In the genomic region with DNA sequence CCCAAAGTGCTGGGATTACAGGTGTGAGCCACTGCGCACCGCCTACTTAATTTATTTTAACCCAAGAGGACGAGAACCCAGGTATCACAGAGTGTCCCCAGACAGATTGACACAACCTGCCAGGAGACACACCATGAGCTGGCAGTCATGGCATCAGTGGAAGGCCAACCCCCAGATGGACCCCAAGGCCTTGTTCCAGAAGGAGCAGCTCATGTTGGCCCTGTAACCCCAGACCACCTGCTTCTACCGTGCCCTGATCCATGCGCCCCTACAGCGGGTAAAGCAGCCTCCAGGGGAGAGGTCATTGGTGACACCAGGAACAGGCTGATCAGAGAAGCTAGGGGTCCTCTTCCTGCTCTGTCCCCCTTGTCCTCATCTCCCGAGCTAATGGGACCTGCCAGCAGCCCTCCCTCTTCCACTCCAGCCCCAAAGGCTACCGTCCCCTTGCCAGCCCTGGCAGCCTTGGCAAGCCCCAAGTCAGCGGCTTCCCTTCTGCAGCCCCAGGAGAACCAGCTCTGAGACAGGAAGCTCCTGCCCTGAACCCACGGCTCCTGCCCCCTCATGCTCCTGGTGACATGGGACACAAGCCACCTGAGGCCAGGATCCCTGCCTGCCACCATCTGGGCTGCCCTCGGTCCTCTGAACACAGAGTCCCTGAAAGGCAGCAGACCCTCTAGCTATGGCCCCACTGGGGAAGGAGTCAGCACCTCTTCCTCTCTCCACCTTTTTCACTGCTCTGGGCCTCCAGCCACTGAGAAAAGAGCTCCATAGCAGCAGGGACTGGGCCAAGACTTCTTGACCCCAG, we compare ENCODE assay signal across 19 cellular contexts. TPM values are rescaled to one million over a fixed set of nuclear protein-coding genes. Genes with fewer than 3 reads are reported as not detected.
DNase-seq lines count a peak whose midpoint lies in the region; ATAC-seq and TF ChIP-seq lines count a peak whose summit lies in the region.
"Had no signal": no experiment of that assay in that cellular context is flagged by ENCODE, and none has a peak within 500 bp of the region (broad histone marks: within the 10 kb centered on the region; RNA-seq: fewer than 3 reads in every experiment).

No MANE protein-coding gene starts in this region.

- CTCF ChIA-PET in activated CD8-positive, alpha-beta T cell treated with anti-CD3 and anti-CD28 coated beads, Interleukin-2, amount 10 ng/mL, durations not matched to agents 7 days and 5 days (lab: Charles Lee), result no interaction called here
- CTCF ChIA-PET in activated CD8-positive, alpha-beta T cell treated with anti-CD3 and anti-CD28 coated beads for 36 hours (lab: Charles Lee), result no interaction called here

- H3K36me3 ChIP-seq in lower lobe of right lung, result peaks cover 4% of the 10 kb centered on the region

- peak overlapping the region; percentile 33 for H3K27ac Mint-ChIP-seq in activated CD8-positive, alpha-beta T cell treated with anti-CD3 and anti-CD28 coated beads, Interleukin-2, amount 10 ng/mL, durations not matched to agents 7 days and 5 days
- H3K27ac Mint-ChIP-seq in activated CD8-positive, alpha-beta T cell treated with anti-CD3 and anti-CD28 coated beads for 36 hours, result no peak overlapping the region
- H3K27ac Mint-ChIP-seq in stimulated activated effector memory CD8-positive, alpha-beta T cell treated with anti-CD3 and anti-CD28 coated beads, Interleukin-12 subunit alpha, Interleukin-12 subunit beta, amount 100 ng/mL, for 72 hours, result peak overlapping the region; percentile 21
- no peak overlapping the region for H3K27ac Mint-ChIP-seq in activated naive CD8-positive, alpha-beta T cell treated with anti-CD3 and anti-CD28 coated beads for 36 hours
- H3K27ac Mint-ChIP-seq: CD4-positive, alpha-beta T cell had no signal

- H3K4me1 ChIP-seq in lower lobe of right lung, result peaks cover 7% of the 10 kb centered on the region
- H3K4me1 ChIP-seq: Caco-2 had no signal

- H3K9me3 Mint-ChIP-seq in activated CD8-positive, alpha-beta T cell treated with anti-CD3 and anti-CD28 coated beads, Interleukin-2, amount 10 ng/mL, durations not matched to agents 7 days and 5 days (ENCODE audit: insufficient read depth), result no peaks in the 10 kb centered on the region
- H3K9me3 Mint-ChIP-seq in activated CD8-positive, alpha-beta T cell treated with anti-CD3 and anti-CD28 coated beads for 36 hours, result no peaks in the 10 kb centered on the region
- no peaks in the 10 kb centered on the region for H3K9me3 Mint-ChIP-seq in stimulated activated effector memory CD8-positive, alpha-beta T cell treated with anti-CD3 and anti-CD28 coated beads, Interleukin-12 subunit alpha, Interleukin-12 subunit beta, amount 100 ng/mL, for 72 hours
- H3K9me3 Mint-ChIP-seq in activated naive CD8-positive, alpha-beta T cell treated with anti-CD3 and anti-CD28 coated beads for 36 hours, result no peaks in the 10 kb centered on the region
- H3K9me3 Mint-ChIP-seq: CD4-positive, alpha-beta T cell had no signal

- H3K9me3 ChIP-seq in lower lobe of right lung, result no peaks in the 10 kb centered on the region
- H3K9me3 ChIP-seq: Caco-2 had no signal

- no peaks in the 10 kb centered on the region for H3K4me1 Mint-ChIP-seq in activated CD8-positive, alpha-beta T cell treated with anti-CD3 and anti-CD28 coated beads, Interleukin-2, amount 10 ng/mL, durations not matched to agents 7 days and 5 days (ENCODE audit: low read depth)
- no peaks in the 10 kb centered on the region for H3K4me1 Mint-ChIP-seq in activated CD8-positive, alpha-beta T cell treated with anti-CD3 and anti-CD28 coated beads for 36 hours (ENCODE audit: low read depth)
- no peaks in the 10 kb centered on the region for H3K4me1 Mint-ChIP-seq in stimulated activated effector memory CD8-positive, alpha-beta T cell treated with anti-CD3 and anti-CD28 coated beads, Interleukin-12 subunit alpha, Interleukin-12 subunit beta, amount 100 ng/mL, for 72 hours
- no peaks in the 10 kb centered on the region for H3K4me1 Mint-ChIP-seq in activated naive CD8-positive, alpha-beta T cell treated with anti-CD3 and anti-CD28 coated beads for 36 hours

- H3K27ac ChIP-seq in VCaP, result peak overlapping the region; percentile 31; the same call in 1 of the 2 replicates
- no peak overlapping the region for H3K27ac ChIP-seq in lower lobe of right lung
- H3K27ac ChIP-seq: 22Rv1, KMS-11 had no signal

- TF ChIP-seq CTCF in activated CD8-positive, alpha-beta T cell treated with anti-CD3 and anti-CD28 coated beads for 36 hours (IDR thresholded peaks at IDR 0.05), result no peak
- TF ChIP-seq CTCF in VCaP (conservative IDR thresholded peaks at IDR 0.05), result no peak
- TF ChIP-seq CTCF in lower lobe of right lung (IDR thresholded peaks at IDR 0.05), result no peak
- no peak for TF ChIP-seq CTCF in GM20000 (IDR thresholded peaks at IDR 0.05; ENCODE audit: extremely low read depth, missing control alignments)

- H3K27me3 Mint-ChIP-seq in activated CD8-positive, alpha-beta T cell treated with anti-CD3 and anti-CD28 coated beads, Interleukin-2, amount 10 ng/mL, durations not matched to agents 7 days and 5 days (ENCODE audit: low read depth), result no peaks in the 10 kb centered on the region
- no peaks in the 10 kb centered on the region for H3K27me3 Mint-ChIP-seq in activated CD8-positive, alpha-beta T cell treated with anti-CD3 and anti-CD28 coated beads for 36 hours
- H3K27me3 Mint-ChIP-seq in activated naive CD8-positive, alpha-beta T cell treated with anti-CD3 and anti-CD28 coated beads for 36 hours, result no peaks in the 10 kb centered on the region
- H3K27me3 Mint-ChIP-seq: CD4-positive, alpha-beta T cell had no signal

- POLR2A ChIA-PET in activated CD8-positive, alpha-beta T cell treated with anti-CD3 and anti-CD28 coated beads, Interleukin-2, amount 10 ng/mL, durations not matched to agents 7 days and 5 days (lab: Charles Lee), result no interaction called here
- POLR2A ChIA-PET in activated CD8-positive, alpha-beta T cell treated with anti-CD3 and anti-CD28 coated beads for 36 hours (lab: Charles Lee), result interaction anchor here (0.9 to 1.0 kb wide), 2 partner anchors 9 to 35 kb away, joined by 3 read pairs; no protein-coding TSS in a partner anchor

- intact Hi-C loops in activated CD8-positive, alpha-beta T cell treated with anti-CD3 and anti-CD28 coated beads for 36 hours (cut with micrococcal nuclease), result no loop called here
- intact Hi-C loops in lower lobe of right lung (cut with DNase I), result no loop called here

- DNase-seq in activated CD8-positive, alpha-beta T cell treated with anti-CD3 and anti-CD28 coated beads, Interleukin-2, amount 10 ng/mL, durations not matched to agents 7 days and 5 days, result no peak
- no peak for DNase-seq in activated CD8-positive, alpha-beta T cell treated with anti-CD3 and anti-CD28 coated beads for 36 hours
- DNase-seq in lower lobe of right lung (peak; percentile 41), cerebellum (ENCODE audit: low spot score) (no peak), GM20000 (ENCODE audit: low spot score) (no peak)
- no peak for DNase-seq in stimulated activated effector memory CD8-positive, alpha-beta T cell treated with anti-CD3 and anti-CD28 coated beads, Interleukin-12 subunit alpha, Interleukin-12 subunit beta, amount 100 ng/mL, for 72 hours (ENCODE audit: low spot score in 2 of 2)
- no peak for DNase-seq in activated naive CD8-positive, alpha-beta T cell treated with anti-CD3 and anti-CD28 coated beads for 36 hours
- DNase-seq: Caco-2; CD4-positive, alpha-beta T cell; GOT3; NCI-H187; NCI-H2107; NCI-H226; NCI-H524; NCI-H82 had no signal

- no peaks in the 10 kb centered on the region for H3K27me3 ChIP-seq in lower lobe of right lung (ENCODE audit: low read depth)

- no peak overlapping the region for H3K4me3 Mint-ChIP-seq in activated CD8-positive, alpha-beta T cell treated with anti-CD3 and anti-CD28 coated beads, Interleukin-2, amount 10 ng/mL, durations not matched to agents 7 days and 5 days
- no peak overlapping the region for H3K4me3 Mint-ChIP-seq in activated CD8-positive, alpha-beta T cell treated with anti-CD3 and anti-CD28 coated beads for 36 hours
- no peak overlapping the region for H3K4me3 Mint-ChIP-seq in stimulated activated effector memory CD8-positive, alpha-beta T cell treated with anti-CD3 and anti-CD28 coated beads, Interleukin-12 subunit alpha, Interleukin-12 subunit beta, amount 100 ng/mL, for 72 hours
- H3K4me3 Mint-ChIP-seq in activated naive CD8-positive, alpha-beta T cell treated with anti-CD3 and anti-CD28 coated beads for 36 hours, result no peak overlapping the region
- H3K4me3 Mint-ChIP-seq: CD4-positive, alpha-beta T cell had no signal

- no peaks in the 10 kb centered on the region for H3K36me3 Mint-ChIP-seq in activated CD8-positive, alpha-beta T cell treated with anti-CD3 and anti-CD28 coated beads, Interleukin-2, amount 10 ng/mL, durations not matched to agents 7 days and 5 days (ENCODE audit: low read depth)
- peaks cover 2% of the 10 kb centered on the region for H3K36me3 Mint-ChIP-seq in activated CD8-positive, alpha-beta T cell treated with anti-CD3 and anti-CD28 coated beads for 36 hours (ENCODE audit: low read depth)
- H3K36me3 Mint-ChIP-seq in stimulated activated effector memory CD8-positive, alpha-beta T cell treated with anti-CD3 and anti-CD28 coated beads, Interleukin-12 subunit alpha, Interleukin-12 subunit beta, amount 100 ng/mL, for 72 hours, result no peaks in the 10 kb centered on the region
- peaks cover 2% of the 10 kb centered on the region for H3K36me3 Mint-ChIP-seq in activated naive CD8-positive, alpha-beta T cell treated with anti-CD3 and anti-CD28 coated beads for 36 hours

- no peak overlapping the region for H3K4me3 ChIP-seq in lower lobe of right lung

- ATAC-seq in activated CD8-positive, alpha-beta T cell treated with anti-CD3 and anti-CD28 coated beads, Interleukin-2, amount 10 ng/mL, durations not matched to agents 7 days and 5 days, result no peak
- ATAC-seq in activated CD8-positive, alpha-beta T cell treated with anti-CD3 and anti-CD28 coated beads for 36 hours, result no peak
- no peak for ATAC-seq in lower lobe of right lung
- ATAC-seq in stimulated activated effector memory CD8-positive, alpha-beta T cell treated with anti-CD3 and anti-CD28 coated beads, Interleukin-12 subunit alpha, Interleukin-12 subunit beta, amount 100 ng/mL, for 72 hours, result no peak

RNA-seq across cellular contexts. Expression of a gene that starts 6.3 kb away (rescaled TPM):
- 10 to 100 TPM; 11.8 to 13.0 TPM for total RNA-seq in activated CD8-positive, alpha-beta T cell treated with anti-CD3 and anti-CD28 coated beads, Interleukin-2, amount 10 ng/mL, durations not matched to agents 7 days and 5 days
- 10 to 100 TPM; 15.6 to 17.4 TPM for total RNA-seq in activated CD8-positive, alpha-beta T cell treated with anti-CD3 and anti-CD28 coated beads for 36 hours
- total RNA-seq in lower lobe of right lung, result 50.2 TPM
- 8.2 TPM for total RNA-seq in cerebellum
- 10 to 100 TPM; 11.6 to 13.3 TPM for total RNA-seq in activated naive CD8-positive, alpha-beta T cell treated with anti-CD3 and anti-CD28 coated beads for 36 hours

RNA-seq across cellular contexts. Expression of a gene that starts 6.7 kb away (rescaled TPM):
- total RNA-seq in activated CD8-positive, alpha-beta T cell treated with anti-CD3 and anti-CD28 coated beads, Interleukin-2, amount 10 ng/mL, durations not matched to agents 7 days and 5 days, result under 1 TPM; 0.42 to 0.57 TPM
- 1 to 10 TPM in 1 of 2 experiments, under 1 TPM in 1; 0.81 to 1.0 TPM for total RNA-seq in activated CD8-positive, alpha-beta T cell treated with anti-CD3 and anti-CD28 coated beads for 36 hours
- total RNA-seq in lower lobe of right lung (10.3 TPM), cerebellum (0.73 TPM)
- total RNA-seq in activated naive CD8-positive, alpha-beta T cell treated with anti-CD3 and anti-CD28 coated beads for 36 hours, result under 1 TPM; 0.24 to 0.68 TPM
- total RNA-seq: M059J had no signal

RNA-seq across cellular contexts. Expression of a gene that starts 34.3 kb away (rescaled TPM):
- total RNA-seq in activated CD8-positive, alpha-beta T cell treated with anti-CD3 and anti-CD28 coated beads, Interleukin-2, amount 10 ng/mL, durations not matched to agents 7 days and 5 days, result 1 to 10 TPM in 1 of 2 experiments, under 1 TPM in 1; 0.89 to 1.0 TPM
- total RNA-seq in activated CD8-positive, alpha-beta T cell treated with anti-CD3 and anti-CD28 coated beads for 36 hours, result not detected
- total RNA-seq in lower lobe of right lung, result 2.7 TPM
- total RNA-seq in cerebellum, result 1.2 TPM
- under 1 TPM in 1 of 2 experiments, not detected in 1; 0.39 TPM for total RNA-seq in activated naive CD8-positive, alpha-beta T cell treated with anti-CD3 and anti-CD28 coated beads for 36 hours
- total RNA-seq: M059J had no signal

RNA-seq across cellular contexts. Expression of a gene that starts 49.9 kb away (rescaled TPM):
- 10 to 100 TPM; 42.2 to 49.1 TPM for total RNA-seq in activated CD8-positive, alpha-beta T cell treated with anti-CD3 and anti-CD28 coated beads, Interleukin-2, amount 10 ng/mL, durations not matched to agents 7 days and 5 days
- 10 to 100 TPM; 25.0 TPM for total RNA-seq in activated CD8-positive, alpha-beta T cell treated with anti-CD3 and anti-CD28 coated beads for 36 hours
- 40.6 TPM for total RNA-seq in lower lobe of right lung
- 10.3 TPM for total RNA-seq in cerebellum
- total RNA-seq in activated naive CD8-positive, alpha-beta T cell treated with anti-CD3 and anti-CD28 coated beads for 36 hours, result 10 to 100 TPM; 27.7 to 30.0 TPM

Comparison
In these comparisons a context has a peak if more than half of its experiments do, and no peak if none do; other contexts are left out.
1. H3K27ac Mint-ChIP-seq: peak in activated CD8-positive, alpha-beta T cell treated with anti-CD3 and anti-CD28 coated beads, Interleukin-2, amount 10 ng/mL, durations not matched to agents 7 days and 5 days (single experiment) and stimulated activated effector memory CD8-positive, alpha-beta T cell treated with anti-CD3 and anti-CD28 coated beads, Interleukin-12 subunit alpha, Interleukin-12 subunit beta, amount 100 ng/mL, for 72 hours (single experiment); none in activated CD8-positive, alpha-beta T cell treated with anti-CD3 and anti-CD28 coated beads for 36 hours (single experiment) and activated naive CD8-positive, alpha-beta T cell treated with anti-CD3 and anti-CD28 coated beads for 36 hours (single experiment).